Comparison of ENCODE assay signal across 37 cellular contexts in the genomic region with DNA sequence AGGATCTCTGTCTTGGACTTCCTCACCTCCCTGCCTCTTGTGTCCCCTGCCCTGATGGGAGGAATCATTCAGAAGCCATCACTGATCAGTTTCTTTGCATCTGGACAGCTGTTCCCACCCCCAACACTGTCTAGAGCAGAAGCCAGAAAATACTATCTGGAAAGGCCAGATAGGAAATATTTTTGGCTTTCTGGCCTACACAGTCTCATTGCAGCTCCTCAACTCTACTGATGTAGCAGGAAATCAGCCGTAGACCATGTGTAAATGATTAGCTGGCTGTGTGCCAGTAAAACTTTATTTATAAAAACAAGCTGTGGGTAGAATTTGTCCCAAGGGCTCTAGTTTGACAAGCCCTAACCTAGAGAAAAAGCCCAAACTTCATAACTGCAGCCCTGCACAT. TPM values are rescaled to one million over a fixed set of nuclear protein-coding genes. Genes with fewer than 3 reads are reported as not detected.
DNase-seq lines count a peak whose midpoint lies in the region; ATAC-seq and TF ChIP-seq lines count a peak whose summit lies in the region.
"Had no signal": no experiment of that assay in that cellular context is flagged by ENCODE, and none has a peak within 500 bp of the region (broad histone marks: within the 10 kb centered on the region; RNA-seq: fewer than 3 reads in every experiment).

No MANE protein-coding gene starts in this region.

- H3K4me3 Mint-ChIP-seq in activated CD8-positive, alpha-beta memory T cell treated with anti-CD3 and anti-CD28 coated beads, Interleukin-2, amount 10 ng/mL, durations not matched to agents 7 days and 5 days = no peak overlapping the region
- H3K4me3 Mint-ChIP-seq in T-helper 17 cell = no peak overlapping the region
- no peak overlapping the region for H3K4me3 Mint-ChIP-seq in endodermal cell
- H3K4me3 Mint-ChIP-seq: activated naive CD8-positive, alpha-beta T cell treated with anti-CD3 and anti-CD28 coated beads, Interleukin-2, amount 10 ng/mL, durations not matched to agents 7 days and 5 days; activated T-cell treated with anti-CD3 and anti-CD28 coated beads, Interleukin-2, amount 50 U/mL, for 24 hours; CD4-positive, CD25-positive, alpha-beta regulatory T cell; H9; naive thymus-derived CD4-positive, alpha-beta T cell; type B pancreatic cell had no signal

- TF ChIP-seq CTCF in endodermal cell (conservative IDR thresholded peaks at IDR 0.05) (no peak), spleen (IDR thresholded peaks at IDR 0.05 in 8 of 11, conservative IDR thresholded peaks at IDR 0.05 in 3 of 11) (no peak), ovary (IDR thresholded peaks at IDR 0.05) (no peak)

- H3K36me3 ChIP-seq in endodermal cell (ENCODE audit: control insufficient read depth, insufficient read depth, low read length) (no peaks in the 10 kb centered on the region), spleen (peaks cover 0 to 9% (median 0%) of the 10 kb centered on the region in 6 donors), ovary (no peaks in the 10 kb centered on the region)
- H3K36me3 ChIP-seq: lower lobe of right lung, WERI-Rb-1 had no signal

- peaks cover 39% of the 10 kb centered on the region for H3K27me3 Mint-ChIP-seq in activated CD8-positive, alpha-beta memory T cell treated with anti-CD3 and anti-CD28 coated beads, Interleukin-2, amount 10 ng/mL, durations not matched to agents 7 days and 5 days
- H3K27me3 Mint-ChIP-seq in T-helper 17 cell (peaks cover 13% of the 10 kb centered on the region), endodermal cell (ENCODE audit: insufficient read depth) (peaks cover 9% of the 10 kb centered on the region)
- H3K27me3 Mint-ChIP-seq: activated T-cell treated with anti-CD3 and anti-CD28 coated beads, Interleukin-2, amount 50 U/mL, for 24 hours had no signal

- H3K4me1 ChIP-seq in endodermal cell (ENCODE audit: control insufficient read depth, insufficient read depth, low read length) (peaks cover 4% of the 10 kb centered on the region), spleen (peaks cover 0 to 66% (median 7%) of the 10 kb centered on the region in 6 donors), ovary (ENCODE audit: insufficient read depth) (no peaks in the 10 kb centered on the region)

- intact Hi-C loops in spleen (cut with DNase I; ENCODE audit: low total_unique reads) = no loop called here
- intact Hi-C loops in ovary (cut with DNase I) = no loop called here

- WGBS in endodermal cell (ENCODE audit: insufficient coverage in 1 of 2, insufficient read length in 1 of 2), 2 experiments = 78% methylated on average over 1 of the region's 1 CpG; no CpG with 5 or more reads in 1 of the 2 experiments
- 39 to 61% (median 42%) methylated on average over 1 of the region's 1 CpG for WGBS in spleen, 5 donors
- WGBS in ovary, 3 donors = 7 to 16% (median 9%) methylated on average over 1 of the region's 1 CpG

- no peaks in the 10 kb centered on the region for H3K4me1 Mint-ChIP-seq in activated CD8-positive, alpha-beta memory T cell treated with anti-CD3 and anti-CD28 coated beads, Interleukin-2, amount 10 ng/mL, durations not matched to agents 7 days and 5 days
- H3K4me1 Mint-ChIP-seq in T-helper 17 cell = peaks cover 2% of the 10 kb centered on the region
- H3K4me1 Mint-ChIP-seq in endodermal cell = peaks cover 9% of the 10 kb centered on the region

- H3K4me3 ChIP-seq in endodermal cell (ENCODE audit: low read length) (no peak overlapping the region), spleen (no peak overlapping the region), ovary (no peak overlapping the region)
- H3K4me3 ChIP-seq: lower lobe of right lung had no signal

- H3K9ac ChIP-seq in endodermal cell (ENCODE audit: extremely low read depth, low read length, poor library complexity, severe bottlenecking) = no peak overlapping the region

- TF ChIP-seq EP300 in ovary (IDR thresholded peaks at IDR 0.05) = no peak

- no peaks in the 10 kb centered on the region for H3K9me3 Mint-ChIP-seq in activated CD8-positive, alpha-beta memory T cell treated with anti-CD3 and anti-CD28 coated beads, Interleukin-2, amount 10 ng/mL, durations not matched to agents 7 days and 5 days (ENCODE audit: low read depth)
- no peaks in the 10 kb centered on the region for H3K9me3 Mint-ChIP-seq in endodermal cell
- H3K9me3 Mint-ChIP-seq: activated T-cell treated with anti-CD3 and anti-CD28 coated beads, Interleukin-2, amount 50 U/mL, for 24 hours; H9; type B pancreatic cell had no signal

- H3K36me3 Mint-ChIP-seq in activated CD8-positive, alpha-beta memory T cell treated with anti-CD3 and anti-CD28 coated beads, Interleukin-2, amount 10 ng/mL, durations not matched to agents 7 days and 5 days = no peaks in the 10 kb centered on the region
- H3K36me3 Mint-ChIP-seq in T-helper 17 cell (ENCODE audit: low read depth) (no peaks in the 10 kb centered on the region), endodermal cell (ENCODE audit: low read depth) (no peaks in the 10 kb centered on the region)
- H3K36me3 Mint-ChIP-seq: activated naive CD8-positive, alpha-beta T cell treated with anti-CD3 and anti-CD28 coated beads, Interleukin-2, amount 10 ng/mL, durations not matched to agents 7 days and 5 days; naive thymus-derived CD4-positive, alpha-beta T cell; type B pancreatic cell had no signal

- H3K9me3 ChIP-seq in T-helper 17 cell (ENCODE audit: control insufficient read depth, low read length, poor library complexity, severe bottlenecking) (no peaks in the 10 kb centered on the region), endodermal cell (ENCODE audit: control insufficient read depth, low read length) (no peaks in the 10 kb centered on the region), spleen (no peaks in the 10 kb centered on the region), ovary (no peaks in the 10 kb centered on the region)
- H3K9me3 ChIP-seq: lower lobe of right lung had no signal

- DNase-seq in activated CD8-positive, alpha-beta memory T cell treated with anti-CD3 and anti-CD28 coated beads, Interleukin-2, amount 10 ng/mL, durations not matched to agents 7 days and 5 days = peak; percentile 5
- no peak for DNase-seq in activated CD8-positive, alpha-beta memory T cell treated with anti-CD3 and anti-CD28 coated beads, Interleukin-2, amount 50 U/mL, for 48 hours
- DNase-seq in T-helper 17 cell (no peak), endodermal cell (peak; percentile 25), spleen (no peak), ovary (no peak), COLO829 (ENCODE audit: low spot score) (no peak)
- DNase-seq: 8988T; activated CD4-positive, alpha-beta T cell treated with anti-CD3 and anti-CD28 coated beads for 4 hours; activated effector memory CD4-positive, alpha-beta T cell treated with anti-CD3 and anti-CD28 coated beads, Interleukin-2, amount 50 U/mL, for 16 hours; activated naive CD8-positive, alpha-beta T cell treated with anti-CD3 and anti-CD28 coated beads, Interleukin-2, amount 10 ng/mL, durations not matched to agents 7 days and 5 days; activated T-cell treated with anti-CD3 and anti-CD28 coated beads, Interleukin-2, amount 50 U/mL, for 24 hours; aorta; CD4-positive, CD25-positive, alpha-beta regulatory T cell; effector CD8-positive, alpha-beta T cell; EL; H9; head of caudate nucleus; kidney; lower lobe of right lung; naive thymus-derived CD4-positive, alpha-beta T cell; NCI-H1436 treated with DMSO at 0.1 percent for 48 hours; NCI-H2081 treated with DMSO at 0.1 percent for 48 hours; NCI-H2227 treated with DMSO at 0.1 percent for 48 hours; NCI-H69; SHP77 treated with DMSO at 0.1 percent for 48 hours; stimulated activated naive CD4-positive, alpha-beta T cell; WERI-Rb-1 had no signal

- CTCF ChIA-PET in activated CD8-positive, alpha-beta memory T cell treated with anti-CD3 and anti-CD28 coated beads, Interleukin-2, amount 10 ng/mL, durations not matched to agents 7 days and 5 days (lab: Charles Lee) = interaction anchor here (4.4 kb wide), 1 partner anchor 10 kb away, joined by 21 read pairs; no protein-coding TSS in a partner anchor

- ATAC-seq in activated CD8-positive, alpha-beta memory T cell treated with anti-CD3 and anti-CD28 coated beads, Interleukin-2, amount 10 ng/mL, durations not matched to agents 7 days and 5 days = no peak
- no peak for ATAC-seq in T-helper 17 cell
- ATAC-seq in GM21825 (IDR thresholded peaks at IDR 0.05; ENCODE audit: unreplicated experiment) = no peak
- ATAC-seq: lower lobe of right lung; naive thymus-derived CD4-positive, alpha-beta T cell; Panc1 had no signal

- H3K27me3 ChIP-seq in endodermal cell (ENCODE audit: control insufficient read depth, insufficient read depth, low read length, poor library complexity, severe bottlenecking) (no peaks in the 10 kb centered on the region), spleen (replicated peaks in 1 of 7) (peaks cover 0 to 35% (median 0%) of the 10 kb centered on the region in 7 donors), ovary (no peaks in the 10 kb centered on the region)

- no peak overlapping the region for H3K27ac Mint-ChIP-seq in activated CD8-positive, alpha-beta memory T cell treated with anti-CD3 and anti-CD28 coated beads, Interleukin-2, amount 10 ng/mL, durations not matched to agents 7 days and 5 days
- H3K27ac Mint-ChIP-seq in T-helper 17 cell (peak overlapping the region; percentile 35), endodermal cell (peak overlapping the region; percentile 29)
- H3K27ac Mint-ChIP-seq: activated T-cell treated with anti-CD3 and anti-CD28 coated beads, Interleukin-2, amount 50 U/mL, for 24 hours; type B pancreatic cell had no signal

- TF ChIP-seq POLR2A in spleen (IDR thresholded peaks at IDR 0.05) = no peak
- TF ChIP-seq POLR2A in ovary (IDR thresholded peaks at IDR 0.05) = no peak

- H3K27ac ChIP-seq in endodermal cell (ENCODE audit: low read depth, low read length) = no peak overlapping the region
- H3K27ac ChIP-seq in spleen = peak overlapping the region in 5 of 8 donors; percentile 15 to 72 (median 53)
- H3K27ac ChIP-seq in ovary = no peak overlapping the region
- H3K27ac ChIP-seq: lower lobe of right lung, WERI-Rb-1 had no signal

RNA-seq across cellular contexts. Expression of gene SIGLEC7, which starts 5.6 kb away (rescaled TPM):
- total RNA-seq in activated CD8-positive, alpha-beta memory T cell treated with anti-CD3 and anti-CD28 coated beads, Interleukin-2, amount 10 ng/mL, durations not matched to agents 7 days and 5 days = not detected
- total RNA-seq in T-helper 17 cell (under 1 TPM in 1 of 2 donors, not detected in 1; 0.42 TPM), endodermal cell (not detected), spleen (10 to 100 TPM; 23.1 to 59.9 (median 31.3) TPM), ovary (1 to 10 TPM in 3 of 7 donors, under 1 TPM in 2, not detected in 2; 0.38 to 3.0 (median 1.5) TPM)
- not detected for polyA plus RNA-seq in endodermal cell (2013, experiment 1 of 2)
- polyA plus RNA-seq in endodermal cell (2013, experiment 2 of 2) = not detected
- polyA plus RNA-seq in spleen (10 to 100 TPM in 2 of 3 donors, 1 to 10 TPM in 1; 6.8 to 16.5 (median 11.0) TPM), ovary (1 to 10 TPM in 1 of 2 donors, under 1 TPM in 1; 0.39 to 3.7 TPM)
- total RNA-seq: bronchial epithelial cell; CD4-positive, CD25-positive, alpha-beta regulatory T cell; epithelial cell of proximal tubule; fibroblast of villous mesenchyme; H9; osteocyte; renal cortical epithelial cell; T-helper 2 cell treated with Interferon-gamma antibody and Interleukin-4, amounts not matched to agents 100 ng/mL and 5 ng/mL, for 36 hours had no signal
- polyA plus RNA-seq: CD4-positive, CD25-positive, alpha-beta regulatory T cell had no signal

RNA-seq across cellular contexts. Expression of gene SIGLEC9, which starts 23.0 kb away (rescaled TPM):
- under 1 TPM in 1 of 2 experiments, not detected in 1; 0.26 TPM for total RNA-seq in activated CD8-positive, alpha-beta memory T cell treated with anti-CD3 and anti-CD28 coated beads, Interleukin-2, amount 10 ng/mL, durations not matched to agents 7 days and 5 days
- total RNA-seq in T-helper 17 cell = 1 to 10 TPM; 1.4 to 4.8 TPM
- total RNA-seq in endodermal cell = not detected
- polyA plus RNA-seq in endodermal cell (2013, experiment 1 of 2) = not detected
- polyA plus RNA-seq in endodermal cell (2013, experiment 2 of 2) = not detected
- total RNA-seq in spleen = 10 to 100 TPM; 26.9 to 81.3 (median 42.1) TPM
- polyA plus RNA-seq in spleen = 10 to 100 TPM in 1 of 3 donors, 1 to 10 TPM in 2; 4.6 to 13.5 (median 5.7) TPM
- total RNA-seq in ovary = 10 to 100 TPM in 1 of 7 donors, 1 to 10 TPM in 6; 1.7 to 10.4 (median 3.1) TPM
- 1 to 10 TPM; 2.5 TPM for polyA plus RNA-seq in ovary
- total RNA-seq: bronchial epithelial cell, epithelial cell of proximal tubule, fibroblast of villous mesenchyme, H9, osteocyte, renal cortical epithelial cell had no signal

RNA-seq across cellular contexts. Expression of gene CTU1, which starts 39.5 kb away (rescaled TPM):
- total RNA-seq in activated CD8-positive, alpha-beta memory T cell treated with anti-CD3 and anti-CD28 coated beads, Interleukin-2, amount 10 ng/mL, durations not matched to agents 7 days and 5 days = 10 to 100 TPM in 1 of 2 experiments, 1 to 10 TPM in 1; 9.5 to 10.9 TPM
- total RNA-seq in T-helper 17 cell (1 to 10 TPM; 4.1 to 4.6 TPM), endodermal cell (1 to 10 TPM; 5.1 to 5.7 TPM), spleen (1 to 10 TPM; 4.5 to 8.2 (median 6.5) TPM), ovary (10 to 100 TPM in 6 of 7 donors, 1 to 10 TPM in 1; 10.0 to 17.2 (median 13.2) TPM)
- 5.4 TPM for polyA plus RNA-seq in endodermal cell (2013, experiment 1 of 2)
- polyA plus RNA-seq in endodermal cell (2013, experiment 2 of 2) = 4.5 TPM
- polyA plus RNA-seq in spleen (1 to 10 TPM; 1.1 to 4.0 (median 2.6) TPM), ovary (1 to 10 TPM; 1.1 to 3.6 TPM)

Comparison
In these comparisons a context has a peak if more than half of its experiments do, and no peak if none do; other contexts are left out.
1. DNase-seq: peak in activated CD8-positive, alpha-beta memory T cell treated with anti-CD3 and anti-CD28 coated beads, Interleukin-2, amount 10 ng/mL, durations not matched to agents 7 days and 5 days (single experiment) and endodermal cell (single experiment); none in activated CD8-positive, alpha-beta memory T cell treated with anti-CD3 and anti-CD28 coated beads, Interleukin-2, amount 50 U/mL, for 48 hours (single experiment), T-helper 17 cell (0 of 3), spleen (single experiment), ovary (0 of 5) and COLO829 (single experiment).
2. H3K27ac ChIP-seq: peak in spleen (5 of 8); none in endodermal cell (single experiment) and ovary (0 of 2).
3. RNA of gene SIGLEC7, which starts 5.6 kb away (total RNA-seq): 23.1 to 59.9 TPM in spleen; 0.38 to 3.0 TPM in ovary, 0.42 TPM in T-helper 17 cell, not detected in endodermal cell and not detected in activated CD8-positive, alpha-beta memory T cell treated with anti-CD3 and anti-CD28 coated beads, Interleukin-2, amount 10 ng/mL, durations not matched to agents 7 days and 5 days; every median in the first group is over 4 times any median in the second.